ENCODE assay signal across 7 cellular contexts in the genomic region with DNA sequence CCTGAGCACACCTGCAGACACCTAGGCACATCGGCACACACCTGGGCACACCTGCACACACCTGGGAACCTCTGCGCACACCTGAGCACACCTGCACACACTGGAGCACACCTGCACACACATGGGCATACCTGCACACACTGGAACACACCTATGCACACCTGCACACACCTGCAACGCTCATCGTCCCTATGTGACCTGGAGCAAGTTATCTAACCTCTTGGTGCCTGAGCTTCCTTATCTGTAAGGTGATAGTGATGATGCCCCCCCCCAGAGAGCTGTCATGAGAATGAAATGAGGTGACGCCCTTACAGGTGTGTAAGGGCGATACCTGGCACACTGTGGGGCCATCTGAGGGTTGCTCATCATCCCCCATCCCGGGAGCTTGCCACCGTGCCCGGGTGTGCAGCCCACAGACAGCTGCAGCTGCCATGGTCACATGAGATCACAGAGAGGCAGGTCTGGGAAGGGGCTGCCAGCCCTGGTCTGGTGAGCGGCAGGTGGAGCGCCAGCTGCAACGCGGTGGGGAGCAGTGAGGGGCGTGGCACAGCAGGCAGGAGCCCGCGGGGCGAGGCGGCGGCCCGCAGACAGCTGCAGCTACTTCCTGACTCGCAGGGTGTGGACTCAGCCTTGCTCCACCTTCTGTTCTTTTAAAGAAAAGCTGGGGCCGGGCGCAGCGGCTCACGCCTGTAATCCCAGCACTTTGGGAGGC. TPM values are rescaled to one million over a fixed set of nuclear protein-coding genes. Genes with fewer than 3 reads are reported as not detected.
A peak's percentile ranks its signal among the peaks of the same experiment; 100 is the strongest.
DNase-seq lines count a peak whose midpoint lies in the region; ATAC-seq lines count a peak whose summit lies in the region.

No MANE protein-coding gene starts in this region.

- H3K9me3 Mint-ChIP-seq in immature natural killer cell = no peaks in the 10 kb centered on the region
- no peaks in the 10 kb centered on the region for H3K9me3 Mint-ChIP-seq in stimulated activated memory B cell treated with anti-CD40 and anti-IgM and Interleukin-4, amounts not matched to agents 10 μg/mL and 1 μg/mL and 100 μg/mL, for 72 hours

- peak overlapping the region; percentile 32 to 75 (median 63) for H3K4me3 Mint-ChIP-seq in immature natural killer cell
- H3K4me3 Mint-ChIP-seq in stimulated activated memory B cell treated with anti-CD40 and anti-IgM and Interleukin-4, amounts not matched to agents 10 μg/mL and 1 μg/mL and 100 μg/mL, for 72 hours = peak overlapping the region; percentile 59

- peak overlapping the region in 2 of 6 donors; percentile 55 to 68 for H3K27ac Mint-ChIP-seq in immature natural killer cell
- H3K27ac Mint-ChIP-seq in stimulated activated memory B cell treated with anti-CD40 and anti-IgM and Interleukin-4, amounts not matched to agents 10 μg/mL and 1 μg/mL and 100 μg/mL, for 72 hours = peak overlapping the region; percentile 32

- ATAC-seq in GM18907 (IDR thresholded peaks at IDR 0.05; ENCODE audit: unreplicated experiment) (peak; percentile 60), HG03571 (IDR thresholded peaks at IDR 0.05; ENCODE audit: unreplicated experiment) (peak; percentile 63)
- peak; percentile 89 for ATAC-seq in stimulated activated memory B cell treated with anti-CD40 and anti-IgM and Interleukin-4, amounts not matched to agents 10 μg/mL and 1 μg/mL and 100 μg/mL, for 72 hours

- peaks cover 5 to 12% (median 8%) of the 10 kb centered on the region in 3 donors for H3K27me3 Mint-ChIP-seq in immature natural killer cell (ENCODE audit: low read depth in 3 of 3)
- no peaks in the 10 kb centered on the region for H3K27me3 Mint-ChIP-seq in stimulated activated memory B cell treated with anti-CD40 and anti-IgM and Interleukin-4, amounts not matched to agents 10 μg/mL and 1 μg/mL and 100 μg/mL, for 72 hours

- H3K4me1 Mint-ChIP-seq in immature natural killer cell = peaks cover 20 to 23% of the 10 kb centered on the region in 2 donors
- H3K4me1 Mint-ChIP-seq in stimulated activated memory B cell treated with anti-CD40 and anti-IgM and Interleukin-4, amounts not matched to agents 10 μg/mL and 1 μg/mL and 100 μg/mL, for 72 hours = peaks cover 54% of the 10 kb centered on the region

- H3K36me3 Mint-ChIP-seq in immature natural killer cell = no peaks in the 10 kb centered on the region
- no peaks in the 10 kb centered on the region for H3K36me3 Mint-ChIP-seq in stimulated activated memory B cell treated with anti-CD40 and anti-IgM and Interleukin-4, amounts not matched to agents 10 μg/mL and 1 μg/mL and 100 μg/mL, for 72 hours

- DNase-seq in NCI-H774 (lab: John Stamatoyannopoulos, UW) (peak; percentile 94), activated T-cell treated with anti-CD3 and anti-CD28 coated beads for 24 hours (ENCODE audit: low read depth) (peak; percentile 32), immature natural killer cell (peak; percentile 45 to 65 (median 53)), cerebellar cortex (ENCODE audit: low spot score) (no peak)

RNA-seq across cellular contexts. Expression of gene FBRSL1, which starts 59.9 kb away (rescaled TPM):
- under 1 TPM in 2 of 3 donors, not detected in 1; 0.54 to 0.63 TPM for polyA plus RNA-seq in immature natural killer cell
